ENCODE assay signal across 9 cellular contexts in the genomic region with DNA sequence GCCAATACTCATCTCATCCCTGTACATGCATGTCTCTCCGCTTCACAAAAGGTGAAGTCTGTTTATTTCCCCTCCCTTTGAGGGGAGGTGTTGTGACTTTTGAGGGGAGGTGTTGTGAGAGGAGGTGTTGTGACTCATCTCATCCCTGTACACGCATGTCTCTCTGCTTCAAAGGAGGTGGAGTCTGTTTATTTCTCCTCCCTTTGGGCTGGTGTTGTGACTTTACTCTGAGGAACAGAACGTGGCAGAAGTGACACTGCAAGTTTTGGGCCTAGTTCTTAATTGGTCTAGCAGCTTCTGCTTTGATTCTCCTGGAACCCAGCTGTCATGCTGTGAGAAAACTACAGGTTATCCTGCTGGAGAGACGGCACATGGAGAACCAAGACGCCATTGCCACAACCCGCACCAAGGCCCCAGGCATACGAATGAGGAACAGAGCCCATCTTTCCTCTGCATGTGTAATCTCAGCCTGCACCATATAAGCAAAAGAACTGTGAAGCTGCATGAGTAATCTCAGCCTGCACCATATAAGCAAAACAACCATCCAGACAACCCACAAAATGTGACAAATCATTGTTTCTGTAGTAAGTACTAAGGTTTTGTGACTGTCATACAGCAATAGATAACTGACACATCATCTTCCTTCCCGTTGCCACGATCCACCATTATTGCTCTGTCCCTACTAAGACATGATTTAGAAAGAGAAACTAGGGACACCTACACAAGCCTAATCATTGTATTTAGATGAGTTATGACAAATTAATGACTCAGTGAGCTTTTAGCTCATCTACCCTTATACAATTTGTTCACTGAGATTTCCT. TPM values are rescaled to one million over a fixed set of nuclear protein-coding genes. Genes with fewer than 3 reads are reported as not detected.
DNase-seq lines count a peak whose midpoint lies in the region; ATAC-seq and TF ChIP-seq lines count a peak whose summit lies in the region.
"Had no signal": no experiment of that assay in that cellular context is flagged by ENCODE, and none has a peak within 500 bp of the region (broad histone marks: within the 10 kb centered on the region; RNA-seq: fewer than 3 reads in every experiment).

No MANE protein-coding gene starts in this region.

- H3K27ac ChIP-seq in heart right ventricle: no peak overlapping the region

- no peaks in the 10 kb centered on the region for H3K27me3 ChIP-seq in heart right ventricle

- DNase-seq in activated T-cell treated with anti-CD3 and anti-CD28 coated beads, Interleukin-2, amount 50 U/mL, for 24 hours: peak; percentile 73
- peak; percentile 26 for DNase-seq in stimulated activated CD4-positive, alpha-beta T cell treated with anti-CD3 and anti-CD28 coated beads, Interleukin-12 subunit alpha, Interleukin-12 subunit beta, amount 100 ng/mL, for 4 hours
- DNase-seq in epidermal melanocyte (ENCODE audit: insufficient read length, low spot score) (no peak), NCI-H2107 treated with DMSO at 0.1 percent for 48 hours (lab: John Stamatoyannopoulos, UW; ENCODE audit: unreplicated experiment) (no peak), cerebellum (ENCODE audit: low spot score) (no peak), heart right ventricle (no peak)
- DNase-seq: H9 had no signal

- H3K4me1 Mint-ChIP-seq in activated T-cell treated with anti-CD3 and anti-CD28 coated beads, Interleukin-2, amount 50 U/mL, for 24 hours (ENCODE audit: low read depth): peaks cover 32% of the 10 kb centered on the region

- no peaks in the 10 kb centered on the region for H3K9me3 ChIP-seq in heart right ventricle

- H3K36me3 Mint-ChIP-seq in activated T-cell treated with anti-CD3 and anti-CD28 coated beads, Interleukin-2, amount 50 U/mL, for 24 hours (ENCODE audit: low read depth): peaks cover 59% of the 10 kb centered on the region

- H3K27ac Mint-ChIP-seq in activated T-cell treated with anti-CD3 and anti-CD28 coated beads, Interleukin-2, amount 50 U/mL, for 24 hours: peak overlapping the region; percentile 99

- H3K27me3 Mint-ChIP-seq in activated T-cell treated with anti-CD3 and anti-CD28 coated beads, Interleukin-2, amount 50 U/mL, for 24 hours: no peaks in the 10 kb centered on the region

- peaks cover 0 to 32% (median 1%) of the 10 kb centered on the region in 9 donors for H3K36me3 ChIP-seq in heart right ventricle

- no peak for TF ChIP-seq POLR2A in GM18505 (IDR thresholded peaks at IDR 0.05; ENCODE audit: borderline replicate concordance, extremely low read depth, insufficient read depth, insufficient read length)

- intact Hi-C loops in heart right ventricle (cut with DNase I): no loop called here

- peaks cover 2% of the 10 kb centered on the region for H3K9me3 Mint-ChIP-seq in activated T-cell treated with anti-CD3 and anti-CD28 coated beads, Interleukin-2, amount 50 U/mL, for 24 hours

- H3K4me1 ChIP-seq in heart right ventricle: no peaks in the 10 kb centered on the region

- 93 to 96% methylated on average over 9 of the region's 9 CpGs for WGBS in heart right ventricle, 2 donors

- H3K4me3 Mint-ChIP-seq in activated T-cell treated with anti-CD3 and anti-CD28 coated beads, Interleukin-2, amount 50 U/mL, for 24 hours: peak overlapping the region; percentile 44
- H3K4me3 Mint-ChIP-seq: H9 had no signal

- ATAC-seq in GM18505 (IDR thresholded peaks at IDR 0.05; ENCODE audit: unreplicated experiment) (peak; percentile 53), HG02678 (IDR thresholded peaks at IDR 0.05; ENCODE audit: unreplicated experiment) (peak; percentile 35), heart right ventricle (no peak)

- no peak overlapping the region for H3K4me3 ChIP-seq in heart right ventricle

- TF ChIP-seq CTCF in heart right ventricle (IDR thresholded peaks at IDR 0.05): no peak

RNA-seq across cellular contexts. Expression of gene GALNT4, which starts 30.0 kb away (rescaled TPM):
- total RNA-seq in cerebellum (5.4 TPM), heart right ventricle (1 to 10 TPM; 1.4 to 3.8 (median 2.1) TPM)
- polyA plus RNA-seq in heart right ventricle: 1 to 10 TPM; 1.2 to 1.7 TPM

RNA-seq across cellular contexts. Expression of gene POC1B, which starts 31.2 kb away (rescaled TPM):
- total RNA-seq in cerebellum (30.1 TPM), heart right ventricle (10 to 100 TPM in 1 of 10 donors, 1 to 10 TPM in 9; 6.2 to 10.4 (median 8.2) TPM)
- 1 to 10 TPM; 4.8 TPM for polyA plus RNA-seq in heart right ventricle

Comparison
In these comparisons a context has a peak if more than half of its experiments do, and no peak if none do; other contexts are left out.
1. ATAC-seq: peak in GM18505 (single experiment) and HG02678 (single experiment); none in heart right ventricle (0 of 8).
2. DNase-seq: peak in activated T-cell treated with anti-CD3 and anti-CD28 coated beads, Interleukin-2, amount 50 U/mL, for 24 hours (single experiment) and stimulated activated CD4-positive, alpha-beta T cell treated with anti-CD3 and anti-CD28 coated beads, Interleukin-12 subunit alpha, Interleukin-12 subunit beta, amount 100 ng/mL, for 4 hours (single experiment); none in epidermal melanocyte (single experiment), NCI-H2107 treated with DMSO at 0.1 percent for 48 hours (single experiment), cerebellum (single experiment) and heart right ventricle (0 of 2).